ENCODE assay signal across 28 cellular contexts in genomic region chr1:227427411-227427810, GRCh38.
"Had no signal": no experiment of that assay in that cellular context is flagged by ENCODE, and none has a peak within 500 bp of the region (broad histone marks: within the 10 kb centered on the region; RNA-seq: fewer than 3 reads in every experiment).

No MANE protein-coding gene starts in this region.

- ATAC-seq: heart right ventricle; left colon; natural killer cell; sciatic nerve; stimulated activated memory B cell treated with anti-CD40 and anti-IgM and Interleukin-4, amounts not matched to agents 10 μg/mL and 1 μg/mL and 100 μg/mL, for 72 hours; stimulated activated naive CD8-positive, alpha-beta T cell treated with anti-CD3 and anti-CD28 coated beads, Interleukin-15, Interleukin-2, amounts not matched to agents 100 U/mL and 50 U/mL, for 24 hours; upper lobe of right lung had no signal

- H3K27ac ChIP-seq: coronary artery, esophagus muscularis mucosa, neutrophil, right atrium auricular region, spleen, tibial nerve, upper lobe of right lung had no signal

- H3K9me3 Mint-ChIP-seq: immature natural killer cell; memory B cell; natural killer cell; stimulated activated memory B cell treated with anti-CD40 and anti-IgM and Interleukin-4, amounts not matched to agents 10 μg/mL and 1 μg/mL and 100 μg/mL, for 72 hours had no signal

- H3K36me3 ChIP-seq: esophagus muscularis mucosa, heart right ventricle, neutrophil, prostate gland, right atrium auricular region, spleen, thoracic aorta, tibial nerve, upper lobe of right lung, uterus had no signal

- H3K9me3 ChIP-seq: esophagus muscularis mucosa, neutrophil, prostate gland, right atrium auricular region, spleen, thoracic aorta, tibial nerve, upper lobe of right lung, uterus had no signal

- H3K4me3 Mint-ChIP-seq: immature natural killer cell; memory B cell; natural killer cell; neural crest cell; stimulated activated memory B cell treated with anti-CD40 and anti-IgM and Interleukin-4, amounts not matched to agents 10 μg/mL and 1 μg/mL and 100 μg/mL, for 72 hours had no signal

- H3K27ac Mint-ChIP-seq: immature natural killer cell; memory B cell; natural killer cell; stimulated activated memory B cell treated with anti-CD40 and anti-IgM and Interleukin-4, amounts not matched to agents 10 μg/mL and 1 μg/mL and 100 μg/mL, for 72 hours had no signal

- H3K4me1 ChIP-seq: prostate gland had no signal

- DNase-seq: dermis blood vessel endothelial cell; foreskin melanocyte; glutamatergic neuron; heart right ventricle; hippocampal formation; immature natural killer cell; islet precursor cell; kidney glomerular epithelial cell; left colon; natural killer cell; spleen; stimulated activated CD4-positive, alpha-beta T cell treated with anti-CD3 and anti-CD28 coated beads, Interleukin-4, amount 100 ng/mL, for 4 hours; stimulated activated naive CD8-positive, alpha-beta T cell treated with anti-CD3 and anti-CD28 coated beads, Interleukin-15, Interleukin-2, amounts not matched to agents 100 U/mL and 50 U/mL, for 24 hours; substantia nigra; upper lobe of right lung; uterus had no signal

- H3K4me1 Mint-ChIP-seq: immature natural killer cell; memory B cell; natural killer cell; stimulated activated memory B cell treated with anti-CD40 and anti-IgM and Interleukin-4, amounts not matched to agents 10 μg/mL and 1 μg/mL and 100 μg/mL, for 72 hours had no signal

- H3K27me3 ChIP-seq: esophagus muscularis mucosa, heart right ventricle, neutrophil, right atrium auricular region, spleen, tibial nerve, upper lobe of right lung, uterus had no signal

- H3K36me3 Mint-ChIP-seq: immature natural killer cell; memory B cell; natural killer cell; stimulated activated memory B cell treated with anti-CD40 and anti-IgM and Interleukin-4, amounts not matched to agents 10 μg/mL and 1 μg/mL and 100 μg/mL, for 72 hours had no signal

- H3K4me3 ChIP-seq: coronary artery, esophagus muscularis mucosa, heart right ventricle, lung, prostate gland, right atrium auricular region, spleen, thoracic aorta, tibial nerve, upper lobe of right lung, uterus had no signal
